In genomic region chr4:48985602-48985975, GRCh38 we compare ENCODE assay signal across 21 cellular contexts. TPM values are rescaled to one million over a fixed set of nuclear protein-coding genes. Genes with fewer than 3 reads are reported as not detected.
DNase-seq lines count a peak whose midpoint lies in the region; ATAC-seq, FAIRE-seq and TF ChIP-seq lines count a peak whose summit lies in the region.
"Had no signal": no experiment of that assay in that cellular context is flagged by ENCODE, and none has a peak within 500 bp of the region (broad histone marks: within the 10 kb centered on the region; RNA-seq: fewer than 3 reads in every experiment).

No MANE protein-coding gene starts in this region.

- TF ChIP-seq CTCF in astrocyte of the cerebellum (IDR thresholded peaks at IDR 0.05; ENCODE audit: low read depth, low read length, missing control alignments) = no peak
- no peak for TF ChIP-seq CTCF in parathyroid adenoma (IDR thresholded peaks at IDR 0.05)
- no peak for TF ChIP-seq CTCF in ovary (IDR thresholded peaks at IDR 0.05)

- H3K9ac ChIP-seq in HUES48 (ENCODE audit: low read depth, low read length) (no peak overlapping the region), parathyroid adenoma (no peak overlapping the region)

- DNase-seq in astrocyte of the cerebellum (ENCODE audit: low read depth) (no peak), ovary (no peak), H54 (ENCODE audit: insufficient read length, low spot score) (no peak)
- DNase-seq: activated CD4-positive, CD25-positive, alpha-beta regulatory T cell treated with anti-CD3 and anti-CD28 coated beads, Interleukin-2, amount 50 U/mL, for 72 hours; amniotic stem cell; Caco-2; midbrain; MV-4-11; NCI-H2029 treated with DMSO at 0.1 percent for 48 hours; NCI-H510A; T-helper 2 cell had no signal

- H3K27ac ChIP-seq in HUES48 (ENCODE audit: low read depth, low read length) = no peak overlapping the region
- H3K27ac ChIP-seq in parathyroid adenoma = no peak overlapping the region
- H3K27ac ChIP-seq in ovary = no peak overlapping the region

- H3K9me3 ChIP-seq in HUES48 (ENCODE audit: control insufficient read depth, insufficient read depth, low read length) (peaks cover 18% of the 10 kb centered on the region), parathyroid adenoma (ENCODE audit: control insufficient read depth, low read length) (no peaks in the 10 kb centered on the region), ovary (no peaks in the 10 kb centered on the region)
- H3K9me3 ChIP-seq: Caco-2 had no signal

- H3K27me3 ChIP-seq in HUES48 (ENCODE audit: control insufficient read depth, insufficient read depth, low read length) (peaks cover 40% of the 10 kb centered on the region), parathyroid adenoma (ENCODE audit: control insufficient read depth, insufficient read depth, low read length) (no peaks in the 10 kb centered on the region), ovary (no peaks in the 10 kb centered on the region)

- ATAC-seq in GM19035 (IDR thresholded peaks at IDR 0.05; ENCODE audit: unreplicated experiment) = no peak
- no peak for ATAC-seq in HG03159 (IDR thresholded peaks at IDR 0.05; ENCODE audit: unreplicated experiment)
- ATAC-seq: K562 had no signal

- no peaks in the 10 kb centered on the region for H3K4me1 ChIP-seq in HUES48 (ENCODE audit: control insufficient read depth, insufficient read depth, low read length)
- H3K4me1 ChIP-seq in parathyroid adenoma = no peaks in the 10 kb centered on the region
- no peaks in the 10 kb centered on the region for H3K4me1 ChIP-seq in ovary (ENCODE audit: insufficient read depth)
- H3K4me1 ChIP-seq: Caco-2 had no signal

- H3K4me3 ChIP-seq in HUES48 (ENCODE audit: low read depth, low read length) (peak overlapping the region; percentile 58), astrocyte of the cerebellum (ENCODE audit: low read depth, low read length) (peak overlapping the region; percentile 23), iPS-11a (ENCODE audit: low read depth, low read length) (peak overlapping the region; percentile 29), parathyroid adenoma (ENCODE audit: low read depth, low read length) (no peak overlapping the region), ovary (no peak overlapping the region)
- H3K4me3 ChIP-seq: K562 had no signal

- no peak overlapping the region for H2AFZ ChIP-seq in parathyroid adenoma

- TF ChIP-seq POLR2A in ovary (IDR thresholded peaks at IDR 0.05) = no peak
- TF ChIP-seq POLR2A in H54 (IDR thresholded peaks at IDR 0.05; ENCODE audit: low read depth, low read length) = no peak

- FAIRE-seq in H54 (lab: Jason Lieb, UNC) = no peak
- FAIRE-seq: islet of Langerhans, K562 had no signal

- H3K36me3 ChIP-seq in HUES48 (ENCODE audit: control insufficient read depth, insufficient read depth, low read length) = no peaks in the 10 kb centered on the region
- H3K36me3 ChIP-seq in parathyroid adenoma (ENCODE audit: control insufficient read depth, insufficient read depth, low read length) = no peaks in the 10 kb centered on the region
- no peaks in the 10 kb centered on the region for H3K36me3 ChIP-seq in ovary

- TF ChIP-seq EP300 in ovary (IDR thresholded peaks at IDR 0.05) = no peak

- no peaks in the 10 kb centered on the region for H3K79me2 ChIP-seq in parathyroid adenoma

- WGBS in ovary, 3 donors = 7 to 13% (median 9%) methylated on average over 16 to 18 of the region's 18 CpGs

- H3K4me2 ChIP-seq in parathyroid adenoma (ENCODE audit: low read length) = peak overlapping the region; percentile 51

- intact Hi-C loops in ovary (cut with DNase I) = no loop called here

- in situ Hi-C loops in astrocyte of the cerebellum (cut with HindIII; ENCODE audit: low sequenced_read_pairs) = no loop called here

RNA-seq across cellular contexts. Expression of gene CWH43, which starts 0.5 kb away (rescaled TPM):
- 1 to 10 TPM in 1 of 7 donors, under 1 TPM in 4, not detected in 2; 0.33 to 3.2 (median 0.48) TPM for total RNA-seq in ovary
- polyA plus RNA-seq in ovary = not detected
- total RNA-seq: Caco-2, cerebellum, K562, omental fat pad, temporal lobe had no signal
- polyA plus RNA-seq: K562 had no signal

Comparison
In these comparisons a context has a peak if more than half of its experiments do, and no peak if none do; other contexts are left out.
1. H3K4me3 ChIP-seq: peak in HUES48 (single experiment), astrocyte of the cerebellum (single experiment) and iPS-11a (single experiment); none in parathyroid adenoma (single experiment) and ovary (single experiment).